In genomic region chr22:18077639-18078328, GRCh38 we compare ENCODE assay signal across 8 cellular contexts. TPM values are rescaled to one million over a fixed set of nuclear protein-coding genes. Genes with fewer than 3 reads are reported as not detected.
DNase-seq lines count a peak whose midpoint lies in the region; ATAC-seq and TF ChIP-seq lines count a peak whose summit lies in the region.

Gene PEX26 (plus strand): TSS chr22:18077990. CDS start chr22:18078377, 387 bp downstream.

- peak; percentile 86 for DNase-seq in AG04450 (ENCODE audit: low read depth, low spot score)
- peak; percentile 65 for DNase-seq in NCI-H345 treated with DMSO at 0.1 percent for 48 hours (lab: John Stamatoyannopoulos, UW; ENCODE audit: unreplicated experiment)
- DNase-seq in activated CD4-positive, CD25-positive, alpha-beta regulatory T cell treated with anti-CD3 and anti-CD28 coated beads, Interleukin-2, amount 50 U/mL, for 16 hours (ENCODE audit: low read depth, low spot score) = peak; percentile 94
- DNase-seq in central memory CD8-positive, alpha-beta T cell (ENCODE audit: low spot score in 2 of 2) = peak; percentile 88 to 93
- peak; percentile 98 for DNase-seq in iris pigment epithelial cell (ENCODE audit: low read depth)
- peak; percentile 90 for DNase-seq in stimulated activated CD4-positive, alpha-beta T cell treated with anti-CD3 and anti-CD28 coated beads, Interleukin-12 subunit alpha, Interleukin-12 subunit beta, amount 100 ng/mL, for 4 hours

- peak within 1 kb of the TSS; percentile 100 for H3K4me3 ChIP-seq in AG04450 (ENCODE audit: low read depth, low read length)

- H3K4me3 Mint-ChIP-seq in central memory CD8-positive, alpha-beta T cell = peak within 1 kb of the TSS; percentile 87

- peak within 1 kb of the TSS; percentile 57 for H3K27ac ChIP-seq in AG04450 (ENCODE audit: low read depth, low read length)

- no peaks in the 10 kb centered on the region for H3K9me3 Mint-ChIP-seq in central memory CD8-positive, alpha-beta T cell

- peaks cover 41% of the 10 kb centered on the region for H3K36me3 Mint-ChIP-seq in central memory CD8-positive, alpha-beta T cell (ENCODE audit: insufficient read depth)

- peak within 1 kb of the TSS; percentile 99 for H3K27ac Mint-ChIP-seq in central memory CD8-positive, alpha-beta T cell (ENCODE audit: low read depth)

- POLR2A ChIA-PET in AG04450 (lab: Yijun Ruan, JAX) = interaction anchor here (0.6 to 1.3 kb wide), 6 partner anchors 11 to 113 kb away, joined by 3 to 6 read pairs (median 3); no protein-coding TSS in a partner anchor

- no peaks in the 10 kb centered on the region; the same call in 1 of the 2 replicates for H3K9me3 ChIP-seq in AG04450 (ENCODE audit: control insufficient read depth, insufficient read depth, low read length)

- CTCF ChIA-PET in AG04450 (lab: Charles Lee) = interaction anchor here (0.6 to 8.8 kb wide), 10 partner anchors 76 to 519 kb away, joined by 3 to 226 read pairs (median 6); no protein-coding TSS in a partner anchor

- peaks cover 61% of the 10 kb centered on the region for H3K4me1 Mint-ChIP-seq in central memory CD8-positive, alpha-beta T cell

- peak; percentile 95 for ATAC-seq in GM18907 (IDR thresholded peaks at IDR 0.05; ENCODE audit: unreplicated experiment)
- ATAC-seq in HG03159 (IDR thresholded peaks at IDR 0.05; ENCODE audit: unreplicated experiment) = peak; percentile 96
- ATAC-seq in central memory CD8-positive, alpha-beta T cell (replicated peaks; ENCODE audit: extremely low read depth, poor library complexity, severe bottlenecking) = peak; percentile 99

- H3K27me3 ChIP-seq in AG04450 (ENCODE audit: control insufficient read depth, insufficient read depth, low read length) = no peaks in the 10 kb centered on the region

- no peak for TF ChIP-seq CTCF in AG04450 (IDR thresholded peaks at IDR 0.05; ENCODE audit: low read depth, low read length)

- H3K27me3 Mint-ChIP-seq in central memory CD8-positive, alpha-beta T cell = no peaks in the 10 kb centered on the region

RNA-seq across cellular contexts. Expression of gene PEX26, which starts in this region (rescaled TPM):
- polyA plus RNA-seq in AG04450 (2011; rRNA removed) = 20.8 and 24.8 TPM in 2 replicates
- 27.3 and 35.8 TPM in 2 replicates for polyA minus RNA-seq in AG04450 (2011; rRNA and poly(A)+ RNA removed)

Comparison
In these comparisons a context has a peak if more than half of its experiments do, and no peak if none do; other contexts are left out.
1. Peak in every context shown above with its lines: DNase-seq, ATAC-seq, H3K4me3 ChIP-seq and H3K27ac ChIP-seq.